32 cellular contexts compared by ENCODE assay signal in genomic region chr16:87680272-87680644, GRCh38.
"Had no signal": no experiment of that assay in that cellular context is flagged by ENCODE, and none has a peak within 500 bp of the region (broad histone marks: within the 10 kb centered on the region; RNA-seq: fewer than 3 reads in every experiment).

No MANE protein-coding gene starts in this region.

- H3K9me3 Mint-ChIP-seq: activated B cell treated with CpG ODN at 0.5 μM for 24 hours; activated CD4-positive, alpha-beta memory T cell treated with anti-CD3 and anti-CD28 coated beads for 36 hours; activated naive CD4-positive, alpha-beta T cell treated with anti-CD3 and anti-CD28 coated beads for 36 hours; activated naive CD4-positive, alpha-beta T cell treated with anti-CD3 and anti-CD28 coated beads, Interleukin-2, amount 50 U/mL, for 24 hours; activated naive CD8-positive, alpha-beta T cell treated with anti-CD3 and anti-CD28 coated beads for 36 hours; activated naive CD8-positive, alpha-beta T cell treated with anti-CD3 and anti-CD28 coated beads, Interleukin-2, amount 50 U/mL, for 24 hours; activated T-helper 1 cell treated with anti-CD3 and anti-CD28 coated beads, Interleukin-12 subunit alpha, Interleukin-12 subunit beta, Interleukin-2, Interleukin-4 antibody, amounts not matched to agents 30 ng/mL and 10 ng/mL and 1 ng/mL, durations not matched to agents 14 hours and 24 hours and 36 hours; activated T-helper 2 cell treated with anti-CD3 and anti-CD28 coated beads, Interferon-gamma antibody, Interleukin-2, Interleukin-4, amounts not matched to agents 10 μg/mL and 5 μg/mL and 100 μg/mL, durations not matched to agents 14 hours and 24 hours and 36 hours; effector memory CD8-positive, alpha-beta T cell had no signal

- H3K27ac Mint-ChIP-seq: activated B cell treated with CpG ODN at 0.5 μM for 24 hours; activated CD4-positive, alpha-beta memory T cell treated with anti-CD3 and anti-CD28 coated beads for 36 hours; activated CD8-positive, alpha-beta memory T cell treated with anti-CD3 and anti-CD28 coated beads, Interleukin-2, amount 10 ng/mL, durations not matched to agents 7 days and 5 days; activated CD8-positive, alpha-beta T cell treated with anti-CD3 and anti-CD28 coated beads, Interleukin-2, amount 10 ng/mL, durations not matched to agents 7 days and 5 days; activated naive CD4-positive, alpha-beta T cell treated with anti-CD3 and anti-CD28 coated beads, Interleukin-2, amount 50 U/mL, for 24 hours; activated naive CD8-positive, alpha-beta T cell treated with anti-CD3 and anti-CD28 coated beads for 36 hours; activated T-helper 1 cell treated with anti-CD3 and anti-CD28 coated beads, Interleukin-12 subunit alpha, Interleukin-12 subunit beta, Interleukin-2, Interleukin-4 antibody, amounts not matched to agents 30 ng/mL and 10 ng/mL and 1 ng/mL, durations not matched to agents 14 hours and 24 hours and 36 hours; activated T-helper 2 cell treated with anti-CD3 and anti-CD28 coated beads, Interferon-gamma antibody, Interleukin-2, Interleukin-4, amounts not matched to agents 10 μg/mL and 5 μg/mL and 100 μg/mL, durations not matched to agents 14 hours and 24 hours and 36 hours; effector memory CD8-positive, alpha-beta T cell had no signal

- H3K27me3 ChIP-seq: adrenal gland, body of pancreas had no signal

- H3K4me3 ChIP-seq: adrenal gland, body of pancreas, esophagus muscularis mucosa, gastrocnemius medialis, heart left ventricle had no signal

- DNase-seq: activated B cell treated with CpG ODN at 0.5 μM for 24 hours; activated CD4-positive, alpha-beta memory T cell treated with anti-CD3 and anti-CD28 coated beads for 36 hours; activated CD4-positive, alpha-beta T cell treated with anti-CD3 and anti-CD28 coated beads for 48 hours; activated CD8-positive, alpha-beta memory T cell treated with anti-CD3 and anti-CD28 coated beads, Interleukin-2, amount 10 ng/mL, durations not matched to agents 7 days and 5 days; activated CD8-positive, alpha-beta memory T cell treated with anti-CD3 and anti-CD28 coated beads, Interleukin-2, amount 50 U/mL, for 4 hours; activated CD8-positive, alpha-beta T cell treated with anti-CD3 and anti-CD28 coated beads, Interleukin-2, amount 10 ng/mL, durations not matched to agents 7 days and 5 days; activated effector memory CD4-positive, alpha-beta T cell treated with anti-CD3 and anti-CD28 coated beads, Interleukin-2, amount 50 U/mL, for 16 hours; activated naive CD4-positive, alpha-beta T cell treated with anti-CD3 and anti-CD28 coated beads for 36 hours; activated naive CD8-positive, alpha-beta T cell treated with anti-CD3 and anti-CD28 coated beads for 36 hours; activated naive CD8-positive, alpha-beta T cell treated with anti-CD3 and anti-CD28 coated beads, Interleukin-2, amount 50 U/mL, for 24 hours; activated T-cell treated with anti-CD3 and anti-CD28 coated beads, Interleukin-2, amount 50 U/mL, for 1 hour; activated T-cell treated with anti-CD3 and anti-CD28 coated beads, Interleukin-2, amount 50 U/mL, for 48 hours; adrenal gland; amygdala; aorta; body of pancreas; cortex of kidney; dermis blood vessel endothelial cell; effector CD4-positive, alpha-beta T cell; effector memory CD8-positive, alpha-beta T cell; erythroblast; foreskin keratinocyte; gastrocnemius medialis; glutamatergic neuron; heart left ventricle; T-helper 2 cell had no signal

- H3K27ac ChIP-seq: adrenal gland, body of pancreas, esophagus muscularis mucosa, foreskin keratinocyte, gastrocnemius medialis, heart left ventricle, VCaP had no signal

- H3K36me3 Mint-ChIP-seq: activated CD4-positive, alpha-beta memory T cell treated with anti-CD3 and anti-CD28 coated beads for 36 hours; activated CD8-positive, alpha-beta memory T cell treated with anti-CD3 and anti-CD28 coated beads, Interleukin-2, amount 10 ng/mL, durations not matched to agents 7 days and 5 days; activated naive CD4-positive, alpha-beta T cell treated with anti-CD3 and anti-CD28 coated beads, Interleukin-2, amount 50 U/mL, for 24 hours; activated naive CD8-positive, alpha-beta T cell treated with anti-CD3 and anti-CD28 coated beads for 36 hours had no signal

- H3K36me3 ChIP-seq: adrenal gland, esophagus muscularis mucosa, gastrocnemius medialis, heart left ventricle had no signal

- H3K4me3 Mint-ChIP-seq: activated B cell treated with CpG ODN at 0.5 μM for 24 hours; activated CD8-positive, alpha-beta memory T cell treated with anti-CD3 and anti-CD28 coated beads, Interleukin-2, amount 10 ng/mL, durations not matched to agents 7 days and 5 days; activated CD8-positive, alpha-beta T cell treated with anti-CD3 and anti-CD28 coated beads, Interleukin-2, amount 10 ng/mL, durations not matched to agents 7 days and 5 days; activated naive CD4-positive, alpha-beta T cell treated with anti-CD3 and anti-CD28 coated beads for 36 hours; activated naive CD4-positive, alpha-beta T cell treated with anti-CD3 and anti-CD28 coated beads, Interleukin-2, amount 50 U/mL, for 24 hours; activated naive CD8-positive, alpha-beta T cell treated with anti-CD3 and anti-CD28 coated beads for 36 hours; activated naive CD8-positive, alpha-beta T cell treated with anti-CD3 and anti-CD28 coated beads, Interleukin-2, amount 50 U/mL, for 24 hours; activated T-helper 1 cell treated with anti-CD3 and anti-CD28 coated beads, Interleukin-12 subunit alpha, Interleukin-12 subunit beta, Interleukin-2, Interleukin-4 antibody, amounts not matched to agents 30 ng/mL and 10 ng/mL and 1 ng/mL, durations not matched to agents 14 hours and 24 hours and 36 hours; effector memory CD8-positive, alpha-beta T cell had no signal

- H3K4me1 ChIP-seq: adrenal gland, body of pancreas, foreskin keratinocyte, gastrocnemius medialis, heart left ventricle had no signal

- H3K9me3 ChIP-seq: adrenal gland, body of pancreas, esophagus muscularis mucosa, gastrocnemius medialis, heart left ventricle had no signal

- ATAC-seq: activated CD4-positive, CD25-positive, alpha-beta regulatory T cell treated with anti-CD3 and anti-CD28 coated beads, Interleukin-2, amount 50 U/mL, for 24 hours; activated CD8-positive, alpha-beta memory T cell treated with anti-CD3 and anti-CD28 coated beads, Interleukin-2, amount 10 ng/mL, durations not matched to agents 7 days and 5 days; activated CD8-positive, alpha-beta T cell treated with anti-CD3 and anti-CD28 coated beads, Interleukin-2, amount 10 ng/mL, durations not matched to agents 7 days and 5 days; activated naive CD8-positive, alpha-beta T cell treated with anti-CD3 and anti-CD28 coated beads, Interleukin-2, amount 50 U/mL, for 24 hours; body of pancreas; effector memory CD8-positive, alpha-beta T cell; foreskin keratinocyte; gastrocnemius medialis had no signal

- H3K27me3 Mint-ChIP-seq: activated CD4-positive, alpha-beta memory T cell treated with anti-CD3 and anti-CD28 coated beads for 36 hours; activated CD8-positive, alpha-beta memory T cell treated with anti-CD3 and anti-CD28 coated beads, Interleukin-2, amount 10 ng/mL, durations not matched to agents 7 days and 5 days; activated naive CD4-positive, alpha-beta T cell treated with anti-CD3 and anti-CD28 coated beads, Interleukin-2, amount 50 U/mL, for 24 hours; activated naive CD8-positive, alpha-beta T cell treated with anti-CD3 and anti-CD28 coated beads for 36 hours had no signal
